22 cellular contexts compared by ENCODE assay signal in genomic region chrX:131045786-131046185, GRCh38. TPM values are rescaled to one million over a fixed set of nuclear protein-coding genes. Genes with fewer than 3 reads are reported as not detected.
DNase-seq lines count a peak whose midpoint lies in the region; ATAC-seq and TF ChIP-seq lines count a peak whose summit lies in the region.
"Had no signal": no experiment of that assay in that cellular context is flagged by ENCODE, and none has a peak within 500 bp of the region (broad histone marks: within the 10 kb centered on the region; RNA-seq: fewer than 3 reads in every experiment).

No MANE protein-coding gene starts in this region.

- 74% methylated on average over 5 of the region's 5 CpGs; no CpG with 5 or more reads in 1 of the 2 experiments for WGBS in endodermal cell (ENCODE audit: insufficient coverage in 1 of 2, insufficient read length in 1 of 2), 2 experiments
- WGBS in spleen, 5 donors: 31 to 52% (median 43%) methylated on average over 4 to 5 of the region's 5 CpGs
- WGBS in upper lobe of left lung, 2 donors: 21 to 53% methylated on average over 3 to 5 of the region's 5 CpGs

- H3K36me3 Mint-ChIP-seq in endodermal cell (ENCODE audit: low read depth) (no peaks in the 10 kb centered on the region), nephron progenitor cell (ENCODE audit: low read depth) (no peaks in the 10 kb centered on the region)
- H3K36me3 Mint-ChIP-seq: CD4-positive, alpha-beta memory T cell had no signal

- H3K27me3 Mint-ChIP-seq in endodermal cell (ENCODE audit: insufficient read depth) (peaks cover 49% of the 10 kb centered on the region), nephron progenitor cell (ENCODE audit: low read depth, poor library complexity) (peaks cover 51% of the 10 kb centered on the region)

- H2AFZ ChIP-seq in neural cell (ENCODE audit: low read depth, low read length): no peak overlapping the region

- TF ChIP-seq CTCF in endodermal cell (conservative IDR thresholded peaks at IDR 0.05) (no peak), neural cell (IDR thresholded peaks at IDR 0.05; ENCODE audit: poor library complexity, severe bottlenecking) (no peak), spleen (IDR thresholded peaks at IDR 0.05 in 8 of 11, conservative IDR thresholded peaks at IDR 0.05 in 3 of 11) (no peak), upper lobe of left lung (IDR thresholded peaks at IDR 0.05) (no peak), nephron progenitor cell (IDR thresholded peaks at IDR 0.05) (no peak)

- H3K27ac Mint-ChIP-seq in endodermal cell (no peak overlapping the region), nephron progenitor cell (no peak overlapping the region)
- H3K27ac Mint-ChIP-seq: CD4-positive, alpha-beta memory T cell had no signal

- no peaks in the 10 kb centered on the region for H3K79me2 ChIP-seq in neural cell (replicated peaks; ENCODE audit: insufficient read depth, low read length)

- ATAC-seq in GM18868 (IDR thresholded peaks at IDR 0.05; ENCODE audit: unreplicated experiment) (no peak), upper lobe of left lung (ENCODE audit: low FRiP score in 2 of 2) (no peak)
- ATAC-seq: HCT116 had no signal

- H3F3A ChIP-seq in neural cell (ENCODE audit: insufficient read depth, low read length, poor library complexity, severe bottlenecking): no peaks in the 10 kb centered on the region

- no peaks in the 10 kb centered on the region for H4K20me1 ChIP-seq in neural cell (ENCODE audit: insufficient read depth)

- no peak overlapping the region for H3K9ac ChIP-seq in HUES48 (ENCODE audit: low read depth, low read length)
- no peak overlapping the region for H3K9ac ChIP-seq in endodermal cell (ENCODE audit: extremely low read depth, low read length, poor library complexity, severe bottlenecking)
- H3K9ac ChIP-seq in neural cell (ENCODE audit: low read length): peak overlapping the region; percentile 70

- H3K4me3 ChIP-seq in HAP-1: no peak overlapping the region
- no peak overlapping the region for H3K4me3 ChIP-seq in HUES48 (ENCODE audit: low read depth, low read length)
- H3K4me3 ChIP-seq in endodermal cell (ENCODE audit: low read length): no peak overlapping the region
- H3K4me3 ChIP-seq in neural cell (ENCODE audit: low read length): peak overlapping the region; percentile 43
- no peak overlapping the region for H3K4me3 ChIP-seq in spleen
- H3K4me3 ChIP-seq in upper lobe of left lung: no peak overlapping the region

- H3K9me3 ChIP-seq in HAP-1 (no peaks in the 10 kb centered on the region), HUES48 (ENCODE audit: control insufficient read depth, insufficient read depth, low read length) (no peaks in the 10 kb centered on the region), endodermal cell (ENCODE audit: control insufficient read depth, low read length) (no peaks in the 10 kb centered on the region), neural cell (ENCODE audit: low read length) (no peaks in the 10 kb centered on the region), spleen (no peaks in the 10 kb centered on the region), upper lobe of left lung (no peaks in the 10 kb centered on the region)

- H3K4me1 ChIP-seq in HAP-1: peaks cover 38% of the 10 kb centered on the region
- H3K4me1 ChIP-seq in HUES48 (ENCODE audit: control insufficient read depth, insufficient read depth, low read length): peaks cover 20% of the 10 kb centered on the region
- no peaks in the 10 kb centered on the region for H3K4me1 ChIP-seq in endodermal cell (ENCODE audit: control insufficient read depth, insufficient read depth, low read length)
- no peaks in the 10 kb centered on the region for H3K4me1 ChIP-seq in spleen
- no peaks in the 10 kb centered on the region for H3K4me1 ChIP-seq in upper lobe of left lung

- DNase-seq in HAP-1 (ENCODE audit: low spot score in 2 of 2) (peak; percentile 70 to 94), endodermal cell (no peak), spleen (no peak), upper lobe of left lung (no peak), nephron progenitor cell (no peak)
- DNase-seq: C1 segment of cervical spinal cord; Calu3; CD4-positive, alpha-beta memory T cell; COR-L47; DMS53; DMS79 treated with DMSO at 0.1 percent for 48 hours; GF-D8; H7 had no signal

- intact Hi-C loops in spleen (cut with DNase I; ENCODE audit: low total_unique reads): no loop called here

- TF ChIP-seq RAD21 in neural cell (conservative IDR thresholded peaks at IDR 0.05): peak; percentile 10

- TF ChIP-seq EP300 in neural cell (conservative IDR thresholded peaks at IDR 0.05; ENCODE audit: poor library complexity, severe bottlenecking) (peak; percentile 35), upper lobe of left lung (IDR thresholded peaks at IDR 0.05) (no peak)

- no peak for TF ChIP-seq POLR2A in spleen (IDR thresholded peaks at IDR 0.05)
- no peak for TF ChIP-seq POLR2A in upper lobe of left lung (IDR thresholded peaks at IDR 0.05)

- H3K9me3 Mint-ChIP-seq in endodermal cell: no peaks in the 10 kb centered on the region
- H3K9me3 Mint-ChIP-seq in nephron progenitor cell: no peaks in the 10 kb centered on the region

- peaks cover 3% of the 10 kb centered on the region for H3K4me1 Mint-ChIP-seq in endodermal cell
- H3K4me1 Mint-ChIP-seq in nephron progenitor cell: peaks cover 4% of the 10 kb centered on the region
- H3K4me1 Mint-ChIP-seq: CD4-positive, alpha-beta memory T cell had no signal

- no peak overlapping the region for H3K4me2 ChIP-seq in neural cell (ENCODE audit: low read length)

- in situ Hi-C loops in HAP-1 (cut with MboI; ENCODE audit: low sequenced_read_pairs): no loop called here

- no peak overlapping the region for H3K4me3 Mint-ChIP-seq in endodermal cell
- H3K4me3 Mint-ChIP-seq in nephron progenitor cell: no peak overlapping the region
- H3K4me3 Mint-ChIP-seq: CD4-positive, alpha-beta memory T cell had no signal

- H3K27ac ChIP-seq in HUES48 (ENCODE audit: low read depth, low read length) (peak overlapping the region; percentile 12), endodermal cell (ENCODE audit: low read depth, low read length) (peak overlapping the region; percentile 49), neural cell (ENCODE audit: low read length) (peak overlapping the region; percentile 95), spleen (no peak overlapping the region), upper lobe of left lung (no peak overlapping the region)

- no peaks in the 10 kb centered on the region for H3K27me3 ChIP-seq in HAP-1 (ENCODE audit: low read depth)
- peaks cover 27% of the 10 kb centered on the region for H3K27me3 ChIP-seq in HUES48 (ENCODE audit: control insufficient read depth, insufficient read depth, low read length)
- H3K27me3 ChIP-seq in endodermal cell (ENCODE audit: control insufficient read depth, insufficient read depth, low read length, poor library complexity, severe bottlenecking): no peaks in the 10 kb centered on the region
- H3K27me3 ChIP-seq in neural cell (ENCODE audit: insufficient read depth, low read depth, low read length): no peaks in the 10 kb centered on the region
- H3K27me3 ChIP-seq in spleen (replicated peaks in 1 of 7): peaks cover 0 to 41% (median 0%) of the 10 kb centered on the region in 7 donors
- no peaks in the 10 kb centered on the region for H3K27me3 ChIP-seq in upper lobe of left lung

- H3K9me2 ChIP-seq in neural cell (ENCODE audit: insufficient read depth, low read length): no peaks in the 10 kb centered on the region

- H3K36me3 ChIP-seq in HAP-1 (replicated peaks) (no peaks in the 10 kb centered on the region), HUES48 (ENCODE audit: control insufficient read depth, insufficient read depth, low read length) (no peaks in the 10 kb centered on the region), endodermal cell (ENCODE audit: control insufficient read depth, insufficient read depth, low read length) (no peaks in the 10 kb centered on the region), neural cell (ENCODE audit: insufficient read depth, low read length) (no peaks in the 10 kb centered on the region), spleen (no peaks in the 10 kb centered on the region), upper lobe of left lung (no peaks in the 10 kb centered on the region)

TF ChIP-seq in neural cell, 6 proteins besides CTCF, POLR2A, EP300 and RAD21:
- TF ChIP-seq SMC3 (conservative IDR thresholded peaks at IDR 0.05; ENCODE audit: poor library complexity) (no peak), POLR2AphosphoS5 (IDR thresholded peaks at IDR 0.05) (peak; percentile 48), EZH2 (IDR thresholded peaks at IDR 0.05; ENCODE audit: borderline replicate concordance, insufficient read depth, low read length, poor library complexity, severe bottlenecking) (no peak), MXI1 (conservative IDR thresholded peaks at IDR 0.05; ENCODE audit: poor library complexity, severe bottlenecking) (no peak), TAF1 (IDR thresholded peaks at IDR 0.05; ENCODE audit: low read depth) (peak; percentile 7), REST (IDR thresholded peaks at IDR 0.05; ENCODE audit: borderline replicate concordance) (peak; percentile 22)

RNA-seq across cellular contexts. Expression of gene ARHGAP36, which starts 12.4 kb away (rescaled TPM):
- total RNA-seq in endodermal cell: under 1 TPM in 1 of 2 donors, not detected in 1; 0.24 TPM
- not detected for polyA plus RNA-seq in endodermal cell (2013, experiment 1 of 2)
- polyA plus RNA-seq in endodermal cell (2013, experiment 2 of 2): 0.25 TPM
- 4.9 and 6.7 TPM in 2 replicates for polyA plus RNA-seq in neural cell
- polyA minus RNA-seq in neural cell: 6.3 and 7.1 TPM in 2 replicates
- total RNA-seq in spleen: not detected
- polyA plus RNA-seq in spleen: not detected
- not detected for total RNA-seq in upper lobe of left lung
- total RNA-seq: A172; A673; Calu3; CD4-positive, alpha-beta memory T cell; Daoy; G401 had no signal
- polyA plus RNA-seq: BJ; CD4-positive, alpha-beta memory T cell had no signal

Comparison
In these comparisons a context has a peak if more than half of its experiments do, and no peak if none do; other contexts are left out.
1. DNase-seq: peak in HAP-1 (2 of 2); none in endodermal cell (single experiment), spleen (single experiment), upper lobe of left lung (0 of 2) and nephron progenitor cell (single experiment).
2. H3K27ac ChIP-seq: peak in HUES48 (single experiment), endodermal cell (single experiment) and neural cell (single experiment); none in spleen (0 of 8) and upper lobe of left lung (0 of 4).